Comparison of ENCODE assay signal across 21 cellular contexts in genomic region chr3:55458398-55458797, GRCh38. TPM values are rescaled to one million over a fixed set of nuclear protein-coding genes. Genes with fewer than 3 reads are reported as not detected.
"Had no signal": no experiment of that assay in that cellular context is flagged by ENCODE, and none has a peak within 500 bp of the region (broad histone marks: within the 10 kb centered on the region; RNA-seq: fewer than 3 reads in every experiment).

No MANE protein-coding gene starts in this region.

- FAIRE-seq: endometrium had no signal

- H3K27ac ChIP-seq: cardiac muscle cell, left lung, thyroid gland, upper lobe of right lung had no signal

- H3K9me3 ChIP-seq: left lung, thyroid gland, upper lobe of right lung had no signal

- H3K27me3 ChIP-seq: cardiac muscle cell, left lung, thyroid gland, upper lobe of right lung had no signal

- DNase-seq: activated CD4-positive, alpha-beta memory T cell treated with anti-CD3 and anti-CD28 coated beads for 36 hours; activated CD4-positive, alpha-beta T cell treated with anti-CD3 and anti-CD28 coated beads for 48 hours; activated CD4-positive, CD25-positive, alpha-beta regulatory T cell; activated effector memory CD4-positive, alpha-beta T cell treated with Interleukin-2 at 50 U/mL for 16 hours; activated naive CD4-positive, alpha-beta T cell treated with anti-CD3 and anti-CD28 coated beads, Interleukin-2, amount 10 ng/mL, durations not matched to agents 7 days and 5 days; activated T-cell treated with anti-CD3 and anti-CD28 coated beads, Interleukin-2, amount 50 U/mL, for 48 hours; effector CD4-positive, alpha-beta T cell; foreskin melanocyte; immature natural killer cell; left lung; midbrain; natural killer cell; retina; stimulated activated CD4-positive, alpha-beta T cell treated with anti-CD3 and anti-CD28 coated beads, Interleukin-12 subunit alpha, Interleukin-12 subunit beta, amount 100 ng/mL, for 4 hours; stimulated activated CD4-positive, alpha-beta T cell treated with anti-CD3 and anti-CD28 coated beads, Interleukin-4, amount 100 ng/mL, for 4 hours; substantia nigra; T-helper 17 cell; thyroid gland; upper lobe of right lung had no signal

- H3K36me3 ChIP-seq: cardiac muscle cell, left lung, thyroid gland, upper lobe of right lung had no signal

- ATAC-seq: left lung, natural killer cell, T-helper 17 cell, upper lobe of right lung had no signal

- H3K4me3 ChIP-seq: cardiac muscle cell, left lung, thyroid gland, upper lobe of right lung had no signal

- H3K4me1 ChIP-seq: thyroid gland, upper lobe of right lung had no signal

RNA-seq across cellular contexts. Expression of gene WNT5A, which starts 28.7 kb away (rescaled TPM):
- total RNA-seq: activated CD4-positive, alpha-beta memory T cell treated with anti-CD3 and anti-CD28 coated beads for 36 hours; natural killer cell; T-helper 17 cell had no signal
- polyA plus RNA-seq: immature natural killer cell had no signal
